In the genomic region with DNA sequence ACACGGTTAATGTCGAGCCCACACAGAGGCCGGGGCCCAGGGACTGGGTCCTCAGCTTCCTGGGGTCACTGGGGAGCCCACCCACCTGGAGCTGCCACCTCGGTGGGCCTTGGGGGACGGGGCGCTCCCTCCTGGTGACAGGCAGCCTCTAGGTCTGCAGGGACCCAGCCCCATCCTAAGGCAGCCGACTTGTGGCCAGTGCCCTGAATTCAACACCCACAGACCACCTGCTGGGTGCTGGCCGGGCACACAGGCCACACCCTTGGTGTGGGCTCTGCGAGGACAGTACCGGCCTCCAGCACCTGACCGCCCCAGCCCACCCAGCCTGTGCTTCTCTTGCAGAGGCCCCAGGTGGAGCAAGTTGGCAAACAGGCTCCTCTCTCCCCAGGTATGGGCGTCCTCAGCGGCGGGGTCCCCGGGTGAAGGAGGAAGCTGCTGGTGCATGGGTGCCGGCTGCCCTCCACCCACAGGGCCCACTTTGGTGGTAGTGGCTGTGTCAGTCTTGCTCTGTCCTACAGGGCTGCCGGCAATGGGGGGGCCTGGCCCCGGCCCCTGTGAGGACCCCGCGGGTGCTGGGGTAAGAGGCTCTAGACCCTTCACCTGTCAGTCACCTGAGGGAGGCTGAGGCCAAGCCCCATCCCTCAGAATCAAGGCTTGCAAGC, we compare ENCODE assay signal across 2 cellular contexts.
TF ChIP-seq lines count a peak whose summit lies in the region.

No MANE protein-coding gene starts in this region.

TF ChIP-seq in IMR-90, 13 proteins besides CTCF, POLR2A, EP300 and RAD21:
- TF ChIP-seq RFX5 (IDR thresholded peaks at IDR 0.05; ENCODE audit: low read depth, low read length) = no peak
- no peak for TF ChIP-seq NFE2L2 (IDR thresholded peaks at IDR 0.05; ENCODE audit: low read depth, low read length)
- TF ChIP-seq CEBPB (IDR thresholded peaks at IDR 0.05; ENCODE audit: low read depth, low read length) = no peak
- no peak for TF ChIP-seq RCOR1 (IDR thresholded peaks at IDR 0.05; ENCODE audit: insufficient replicate concordance, low read length)
- TF ChIP-seq, protein P1, sequence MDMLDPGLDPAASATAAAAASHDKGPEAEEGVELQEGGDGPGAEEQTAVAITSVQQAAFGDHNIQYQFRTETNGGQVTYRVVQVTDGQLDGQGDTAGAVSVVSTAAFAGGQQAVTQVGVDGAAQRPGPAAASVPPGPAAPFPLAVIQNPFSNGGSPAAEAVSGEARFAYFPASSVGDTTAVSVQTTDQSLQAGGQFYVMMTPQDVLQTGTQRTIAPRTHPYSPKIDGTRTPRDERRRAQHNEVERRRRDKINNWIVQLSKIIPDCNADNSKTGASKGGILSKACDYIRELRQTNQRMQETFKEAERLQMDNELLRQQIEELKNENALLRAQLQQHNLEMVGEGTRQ (IDR thresholded peaks at IDR 0.05; ENCODE audit: low read depth, low read length) = no peak
- TF ChIP-seq MXI1 (IDR thresholded peaks at IDR 0.05; ENCODE audit: borderline replicate concordance, low read depth, low read length) = no peak
- TF ChIP-seq, protein P2, sequence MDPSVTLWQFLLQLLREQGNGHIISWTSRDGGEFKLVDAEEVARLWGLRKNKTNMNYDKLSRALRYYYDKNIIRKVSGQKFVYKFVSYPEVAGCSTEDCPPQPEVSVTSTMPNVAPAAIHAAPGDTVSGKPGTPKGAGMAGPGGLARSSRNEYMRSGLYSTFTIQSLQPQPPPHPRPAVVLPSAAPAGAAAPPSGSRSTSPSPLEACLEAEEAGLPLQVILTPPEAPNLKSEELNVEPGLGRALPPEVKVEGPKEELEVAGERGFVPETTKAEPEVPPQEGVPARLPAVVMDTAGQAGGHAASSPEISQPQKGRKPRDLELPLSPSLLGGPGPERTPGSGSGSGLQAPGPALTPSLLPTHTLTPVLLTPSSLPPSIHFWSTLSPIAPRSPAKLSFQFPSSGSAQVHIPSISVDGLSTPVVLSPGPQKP (IDR thresholded peaks at IDR 0.05; ENCODE audit: borderline replicate concordance, low read depth, low read length) = no peak
- no peak for TF ChIP-seq MAFK (IDR thresholded peaks at IDR 0.05; ENCODE audit: low read depth, low read length)
- no peak for TF ChIP-seq FOS (IDR thresholded peaks at IDR 0.05; ENCODE audit: low read depth, low read length)

TF ChIP-seq in HepG2, 621 proteins besides CTCF, POLR2A, EP300 and RAD21:
- TF ChIP-seq, protein P3, sequence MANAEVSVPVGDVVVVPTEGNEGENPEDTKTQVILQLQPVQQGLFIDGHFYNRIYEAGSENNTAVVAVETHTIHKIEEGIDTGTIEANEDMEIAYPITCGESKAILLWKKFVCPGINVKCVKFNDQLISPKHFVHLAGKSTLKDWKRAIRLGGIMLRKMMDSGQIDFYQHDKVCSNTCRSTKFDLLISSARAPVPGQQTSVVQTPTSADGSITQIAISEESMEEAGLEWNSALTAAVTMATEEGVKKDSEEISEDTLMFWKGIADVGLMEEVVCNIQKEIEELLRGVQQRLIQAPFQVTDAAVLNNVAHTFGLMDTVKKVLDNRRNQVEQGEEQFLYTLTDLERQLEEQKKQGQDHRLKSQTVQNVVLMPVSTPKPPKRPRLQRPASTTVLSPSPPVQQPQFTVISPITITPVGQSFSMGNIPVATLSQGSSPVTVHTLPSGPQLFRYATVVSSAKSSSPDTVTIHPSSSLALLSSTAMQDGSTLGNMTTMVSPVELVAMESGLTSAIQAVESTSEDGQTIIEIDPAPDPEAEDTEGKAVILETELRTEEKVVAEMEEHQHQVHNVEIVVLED (CRISPR knock-in tag; IDR thresholded peaks at IDR 0.05; ENCODE audit: borderline replicate concordance) = no peak
- TF ChIP-seq ZNF207 (IDR thresholded peaks at IDR 0.05; ENCODE audit: borderline replicate concordance) (no peak), AGO1 (IDR thresholded peaks at IDR 0.05; ENCODE audit: low read depth, low read length, poor library complexity, severe bottlenecking) (peak; percentile 8)
